In the genomic region with DNA sequence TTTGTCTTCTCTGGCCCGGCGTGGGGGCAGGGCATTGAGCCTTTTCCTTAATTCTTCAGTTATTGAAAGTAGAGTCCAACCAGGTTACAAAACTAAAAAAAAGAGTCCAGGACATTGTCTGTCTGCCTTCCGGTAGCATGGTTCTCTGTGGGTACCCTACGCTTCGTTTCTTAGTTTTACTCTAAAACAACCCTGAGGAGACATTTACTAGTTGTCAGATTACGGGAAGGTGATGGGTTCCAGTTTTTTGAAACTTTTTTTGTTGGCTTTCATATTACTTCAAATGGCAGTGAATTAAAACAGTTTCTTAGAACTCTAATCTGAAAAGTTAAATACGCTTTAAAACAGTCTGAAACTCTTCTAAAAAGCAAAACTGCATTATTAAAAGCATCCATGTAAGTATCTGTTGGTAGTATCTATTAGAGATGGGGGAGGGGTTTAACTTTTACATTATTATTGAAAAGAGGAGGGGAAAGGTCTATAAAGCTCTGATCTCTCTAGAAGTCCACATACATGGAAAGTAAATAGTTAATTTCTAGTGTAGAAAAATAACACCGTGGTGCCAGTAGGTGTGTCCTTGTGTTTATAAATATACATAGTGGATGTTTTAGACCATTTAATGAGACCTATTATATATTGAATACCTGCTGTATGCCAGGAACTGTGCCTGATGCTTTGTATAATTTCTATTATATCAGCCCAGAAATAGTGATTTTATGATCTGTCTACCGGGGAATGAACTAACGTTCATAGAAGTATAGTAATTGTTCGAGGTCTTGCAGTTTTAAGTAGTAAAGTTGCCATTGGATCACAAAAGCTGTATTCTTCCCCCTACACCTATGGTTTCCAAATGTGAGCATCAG, we compare ENCODE assay signal across 8 cellular contexts. TPM values are rescaled to one million over a fixed set of nuclear protein-coding genes. Genes with fewer than 3 reads are reported as not detected.
A peak's percentile ranks its signal among the peaks of the same experiment; 100 is the strongest.
DNase-seq lines count a peak whose midpoint lies in the region; ATAC-seq and TF ChIP-seq lines count a peak whose summit lies in the region.

No MANE protein-coding gene starts in this region.

- H3K79me1 ChIP-seq in trophoblast cell (ENCODE audit: low read length), result peaks cover 23% of the 10 kb centered on the region

- peak overlapping the region; percentile 100 for H2BK120ac ChIP-seq in trophoblast cell (ENCODE audit: insufficient read depth, low read length, poor library complexity)

- H2BK5ac ChIP-seq in trophoblast cell (ENCODE audit: low read depth, low read length, poor library complexity), result peak overlapping the region; percentile 100

- DNase-seq in GM23338 (ENCODE audit: low spot score), result no peak
- DNase-seq in T-helper 2 cell treated with Interferon-gamma antibody and Interleukin-4, amounts not matched to agents 5 μg/mL and 100 μg/mL, for 36 hours (ENCODE audit: low spot score), result no peak
- DNase-seq in fibroblast of the aortic adventitia (ENCODE audit: low read depth), result peak; percentile 50
- peak in 1 of 2 donors; percentile 36 for DNase-seq in trophoblast cell
- no peak for DNase-seq in AG08396 (ENCODE audit: low spot score)

- H3K23ac ChIP-seq in trophoblast cell (ENCODE audit: low read length), result no peak overlapping the region

- peaks cover 13% of the 10 kb centered on the region for H3K4me1 ChIP-seq in ACC112 (ENCODE audit: control insufficient read depth, insufficient read depth, low read length, unreplicated experiment)
- H3K4me1 ChIP-seq in GM23338 (ENCODE audit: insufficient read depth), result peaks cover 37% of the 10 kb centered on the region
- peaks cover 3 to 4% of the 10 kb centered on the region in 2 experiments for H3K4me1 ChIP-seq in trophoblast cell (ENCODE audit: control insufficient read depth in 1 of 2, insufficient read depth in 2 of 2, low read length in 2 of 2)

- peak overlapping the region; percentile 99 for H3K4me3 ChIP-seq in ACC112 (ENCODE audit: low read depth, low read length)
- peak overlapping the region; percentile 68 for H3K4me3 ChIP-seq in GM23338
- H3K4me3 ChIP-seq in fibroblast of the aortic adventitia (ENCODE audit: low read depth, low read length), result peak overlapping the region; percentile 81
- H3K4me3 ChIP-seq in trophoblast cell (ENCODE audit: low read depth, low read length), result peak overlapping the region; percentile 96

- peak overlapping the region; percentile 100 for H4K8ac ChIP-seq in trophoblast cell (ENCODE audit: low read depth, low read length)

- H3K27ac ChIP-seq in ACC112 (ENCODE audit: low read depth, low read length) (peak overlapping the region; percentile 90), GM23338 (ENCODE audit: low read depth) (peak overlapping the region; percentile 100), trophoblast cell (ENCODE audit: low read depth, low read length) (peak overlapping the region; percentile 98)

- no peak for ATAC-seq in GM23338
- ATAC-seq in HG03280 (IDR thresholded peaks at IDR 0.05; ENCODE audit: unreplicated experiment), result no peak
- no peak for ATAC-seq in HG02870 (IDR thresholded peaks at IDR 0.05; ENCODE audit: unreplicated experiment)

- H4K12ac ChIP-seq in trophoblast cell (ENCODE audit: low read depth, low read length), result peak overlapping the region; percentile 100

- peak overlapping the region; percentile 93 for H3K4me3 Mint-ChIP-seq in GM23338
- H3K4me3 Mint-ChIP-seq in T-helper 2 cell treated with Interferon-gamma antibody and Interleukin-4, amounts not matched to agents 5 μg/mL and 100 μg/mL, for 36 hours, result peak overlapping the region; percentile 96

- no peaks in the 10 kb centered on the region for H3K9me2 ChIP-seq in GM23338 (ENCODE audit: insufficient read depth)

- peak overlapping the region; percentile 100 for H3K4ac ChIP-seq in trophoblast cell (ENCODE audit: low read depth, low read length)

- WGBS in trophoblast cell (ENCODE audit: extremely low coverage, insufficient coverage, insufficient read length), result no CpG with 5 or more reads among the region's 11 CpGs

- H3K79me2 ChIP-seq in ACC112 (ENCODE audit: control insufficient read depth, insufficient read depth, low read length, unreplicated experiment), result peaks cover 43% of the 10 kb centered on the region
- H3K79me2 ChIP-seq in GM23338 (replicated peaks; ENCODE audit: insufficient read depth), result peaks cover 60% of the 10 kb centered on the region
- H3K79me2 ChIP-seq in trophoblast cell (ENCODE audit: control insufficient read depth, insufficient read depth, low read length, poor library complexity), result peaks cover 14% of the 10 kb centered on the region

- no peaks in the 10 kb centered on the region for H3K9me3 ChIP-seq in trophoblast cell (ENCODE audit: insufficient read depth, low read depth, low read length)

- peak overlapping the region; percentile 70 for H3K4me2 ChIP-seq in GM23338
- H3K4me2 ChIP-seq in trophoblast cell (ENCODE audit: low read length), result peak overlapping the region; percentile 90

- H3K9me3 Mint-ChIP-seq in GM23338, result no peaks in the 10 kb centered on the region
- no peaks in the 10 kb centered on the region for H3K9me3 Mint-ChIP-seq in T-helper 2 cell treated with Interferon-gamma antibody and Interleukin-4, amounts not matched to agents 5 μg/mL and 100 μg/mL, for 36 hours

- H3K27me3 ChIP-seq in ACC112 (ENCODE audit: insufficient read depth, low read length), result no peaks in the 10 kb centered on the region
- no peaks in the 10 kb centered on the region for H3K27me3 ChIP-seq in GM23338 (ENCODE audit: insufficient read depth)
- peaks cover 5% of the 10 kb centered on the region for H3K27me3 ChIP-seq in trophoblast cell (ENCODE audit: insufficient read depth, low read length)

- H3K18ac ChIP-seq in trophoblast cell (ENCODE audit: low read length), result peak overlapping the region; percentile 100

- H3F3A ChIP-seq in GM23338 (replicated peaks; ENCODE audit: low read depth), result no peaks in the 10 kb centered on the region

- H3K27ac Mint-ChIP-seq in GM23338, result peak overlapping the region; percentile 99
- peak overlapping the region; percentile 97 for H3K27ac Mint-ChIP-seq in T-helper 2 cell treated with Interferon-gamma antibody and Interleukin-4, amounts not matched to agents 5 μg/mL and 100 μg/mL, for 36 hours

- peak overlapping the region; percentile 100 for H2AK5ac ChIP-seq in trophoblast cell (ENCODE audit: low read length)

- H3K4me1 Mint-ChIP-seq in GM23338, result peaks cover 20% of the 10 kb centered on the region
- peaks cover 30% of the 10 kb centered on the region for H3K4me1 Mint-ChIP-seq in T-helper 2 cell treated with Interferon-gamma antibody and Interleukin-4, amounts not matched to agents 5 μg/mL and 100 μg/mL, for 36 hours (ENCODE audit: low read depth)

- peak overlapping the region; percentile 90 for H2AFZ ChIP-seq in ACC112 (ENCODE audit: low read length, unreplicated experiment)
- no peak overlapping the region for H2AFZ ChIP-seq in GM23338
- peak overlapping the region; percentile 99 for H2AFZ ChIP-seq in trophoblast cell (ENCODE audit: insufficient read depth, low read length, poor library complexity)

- H4K20me1 ChIP-seq in GM23338 (replicated peaks; ENCODE audit: insufficient read depth), result no peaks in the 10 kb centered on the region

- peaks cover 26% of the 10 kb centered on the region for H3K27me3 Mint-ChIP-seq in GM23338 (ENCODE audit: insufficient read depth, low read depth, poor library complexity)
- no peaks in the 10 kb centered on the region for H3K27me3 Mint-ChIP-seq in T-helper 2 cell treated with Interferon-gamma antibody and Interleukin-4, amounts not matched to agents 5 μg/mL and 100 μg/mL, for 36 hours (ENCODE audit: low read depth)

- no peak overlapping the region for H2BK12ac ChIP-seq in trophoblast cell (ENCODE audit: low read length)

- H3K36me3 Mint-ChIP-seq in GM23338 (ENCODE audit: low read depth), result peaks cover 16% of the 10 kb centered on the region
- peaks cover 23% of the 10 kb centered on the region for H3K36me3 Mint-ChIP-seq in T-helper 2 cell treated with Interferon-gamma antibody and Interleukin-4, amounts not matched to agents 5 μg/mL and 100 μg/mL, for 36 hours (ENCODE audit: low read depth)

- peak overlapping the region; percentile 100 for H3K14ac ChIP-seq in trophoblast cell (ENCODE audit: low read length)

- TF ChIP-seq CTCF in GM23338 (conservative IDR thresholded peaks at IDR 0.05; ENCODE audit: low read depth in 2 of 2) (no peak), fibroblast of the aortic adventitia (IDR thresholded peaks at IDR 0.05; ENCODE audit: insufficient read depth, low read length) (no peak)

- peak overlapping the region; percentile 100 for H3K9ac ChIP-seq in trophoblast cell (ENCODE audit: low read length)

- H3K36me3 ChIP-seq in ACC112 (ENCODE audit: insufficient read depth, low read length), result no peaks in the 10 kb centered on the region
- no peaks in the 10 kb centered on the region for H3K36me3 ChIP-seq in GM23338 (ENCODE audit: insufficient read depth)
- no peaks in the 10 kb centered on the region for H3K36me3 ChIP-seq in trophoblast cell (ENCODE audit: control insufficient read depth in 1 of 2, insufficient read depth in 2 of 2, low read length in 2 of 2)

- H4K91ac ChIP-seq in trophoblast cell (ENCODE audit: low read depth, low read length), result peak overlapping the region; percentile 100

TF ChIP-seq in GM23338, 12 proteins besides CTCF, POLR2A, EP300 and RAD21 (continues in another document):
- no peak for TF ChIP-seq ETS1 (IDR thresholded peaks at IDR 0.05)
- TF ChIP-seq ZNF114 (CRISPR knock-in tag; IDR thresholded peaks at IDR 0.05), result no peak
- no peak for TF ChIP-seq JUNB (IDR thresholded peaks at IDR 0.05; ENCODE audit: unreplicated experiment)
- TF ChIP-seq NANOG (IDR thresholded peaks at IDR 0.05; ENCODE audit: borderline replicate concordance), result no peak

RNA-seq across cellular contexts. Expression of gene BICRAL, which starts 2.3 kb away (rescaled TPM):
- 11.0 and 11.7 TPM in 2 replicates for total RNA-seq in GM23338 (2014; rRNA removed; shearing (Covaris generic))
- polyA plus RNA-seq in GM23338 (2016; fragmentation: Nextera tagmentation; extraction: Ambion mirVana), result 3.4 and 3.6 TPM in 2 replicates
- 7.7 and 15.8 TPM in 2 replicates for total RNA-seq in fibroblast of the aortic adventitia (ENCODE audit: low replicate concordance)
- 3.5 TPM in 2 replicates for polyA plus RNA-seq in trophoblast cell (2013)

RNA-seq across cellular contexts. Expression of gene TBCC, which starts 38.2 kb away (rescaled TPM):
- 45.0 and 59.5 TPM in 2 replicates for total RNA-seq in GM23338 (2014; rRNA removed; shearing (Covaris generic))
- polyA plus RNA-seq in GM23338 (2016; fragmentation: Nextera tagmentation; extraction: Ambion mirVana), result 45.3 and 48.3 TPM in 2 replicates
- 19.3 and 31.1 TPM in 2 replicates for total RNA-seq in fibroblast of the aortic adventitia (ENCODE audit: low replicate concordance)
- polyA plus RNA-seq in trophoblast cell (2013), result 19.7 and 20.7 TPM in 2 replicates
